In genomic region chr5:132828846-132829494, GRCh38 we compare ENCODE assay signal across 1 cellular context.
TF ChIP-seq lines count a peak whose summit lies in the region.

No MANE protein-coding gene starts in this region.

TF ChIP-seq in K562, 482 proteins besides CTCF, POLR2A, EP300 and RAD21:
- TF ChIP-seq GABPA (tag; conservative IDR thresholded peaks at IDR 0.05; ENCODE audit: low read depth) (0 out of 2 replicates have a peak, but pooled peaks have one; percentile 6), EGR1 (conservative IDR thresholded peaks at IDR 0.05) (no peak), STAG1 (CRISPR knock-in tag; IDR thresholded peaks at IDR 0.05; ENCODE audit: borderline replicate concordance) (0 out of 2 replicates have a peak, but pooled peaks have one; percentile 30), NFIC (IDR thresholded peaks at IDR 0.05) (0 out of 2 replicates have a peak, but pooled peaks have one; percentile 10)
